Comparison of ENCODE assay signal across 13 cellular contexts in the genomic region with DNA sequence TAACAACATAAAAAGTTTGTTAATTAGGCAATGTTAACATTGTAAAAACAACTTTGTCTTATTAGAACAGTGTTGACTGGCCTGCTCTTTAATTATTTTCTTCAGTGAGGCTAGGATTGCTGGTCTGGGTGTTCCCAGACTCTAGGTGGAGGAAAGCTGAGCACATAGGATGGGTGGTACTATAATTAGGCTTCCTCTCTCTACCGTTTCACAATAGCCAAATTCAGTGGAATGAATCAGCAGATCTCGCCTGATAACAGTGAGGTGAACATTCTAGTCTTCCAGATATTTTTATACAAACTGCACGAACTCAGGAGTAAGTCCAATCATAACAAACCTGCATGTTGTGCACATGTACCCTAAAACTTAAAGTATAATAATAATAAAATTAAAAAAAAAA. TPM values are rescaled to one million over a fixed set of nuclear protein-coding genes. Genes with fewer than 3 reads are reported as not detected.
DNase-seq lines count a peak whose midpoint lies in the region; ATAC-seq and TF ChIP-seq lines count a peak whose summit lies in the region.
"Had no signal": no experiment of that assay in that cellular context is flagged by ENCODE, and none has a peak within 500 bp of the region (broad histone marks: within the 10 kb centered on the region; RNA-seq: fewer than 3 reads in every experiment).

No MANE protein-coding gene starts in this region.

- H3K4me3 Mint-ChIP-seq in activated CD4-positive, alpha-beta memory T cell treated with anti-CD3 and anti-CD28 coated beads, Interleukin-2, amount 10 ng/mL, durations not matched to agents 7 days and 5 days: no peak overlapping the region

- peaks cover 7% of the 10 kb centered on the region for H3K27me3 Mint-ChIP-seq in activated CD4-positive, alpha-beta memory T cell treated with anti-CD3 and anti-CD28 coated beads, Interleukin-2, amount 10 ng/mL, durations not matched to agents 7 days and 5 days

- peaks cover 26% of the 10 kb centered on the region for H3K4me1 Mint-ChIP-seq in activated CD4-positive, alpha-beta memory T cell treated with anti-CD3 and anti-CD28 coated beads, Interleukin-2, amount 10 ng/mL, durations not matched to agents 7 days and 5 days

- H3K9me3 Mint-ChIP-seq in activated CD4-positive, alpha-beta memory T cell treated with anti-CD3 and anti-CD28 coated beads, Interleukin-2, amount 10 ng/mL, durations not matched to agents 7 days and 5 days: peaks cover 4% of the 10 kb centered on the region

- CTCF ChIA-PET in RWPE1 (lab: Yijun Ruan, JAX): interaction anchor here (0.5 to 0.7 kb wide), 2 partner anchors 133 to 208 kb away, joined by 3 read pairs; no protein-coding TSS in a partner anchor
- CTCF ChIA-PET in activated CD4-positive, alpha-beta memory T cell treated with anti-CD3 and anti-CD28 coated beads, Interleukin-2, amount 10 ng/mL, durations not matched to agents 7 days and 5 days (lab: Charles Lee): interaction anchor here (0.9 to 2.1 kb wide), 2 partner anchors 11 to 283 kb away, joined by 3 to 4 read pairs; no protein-coding TSS in a partner anchor

- TF ChIP-seq CTCF in RWPE1 (conservative IDR thresholded peaks at IDR 0.05; ENCODE audit: low read depth) (no peak), fibroblast of the aortic adventitia (IDR thresholded peaks at IDR 0.05; ENCODE audit: insufficient read depth, low read length) (no peak)

- DNase-seq in A172 (ENCODE audit: low spot score) (peak; percentile 60), H4 (ENCODE audit: low spot score) (peak; percentile 83), RWPE1 (ENCODE audit: low spot score) (peak; percentile 46), fibroblast of the aortic adventitia (ENCODE audit: low read depth) (peak; percentile 88), NCI-H187 (lab: John Stamatoyannopoulos, UW) (no peak)
- no peak for DNase-seq in activated CD4-positive, alpha-beta memory T cell treated with anti-CD3 and anti-CD28 coated beads, Interleukin-2, amount 10 ng/mL, durations not matched to agents 7 days and 5 days
- DNase-seq: activated T-cell treated with anti-CD3 and anti-CD28 coated beads, Interleukin-2, amount 50 U/mL, for 1 hour; cerebellar nuclear complex; glutamatergic neuron had no signal

- ATAC-seq in HG03565 (IDR thresholded peaks at IDR 0.05; ENCODE audit: unreplicated experiment): no peak
- ATAC-seq in HG03280 (IDR thresholded peaks at IDR 0.05; ENCODE audit: unreplicated experiment): no peak

- H3K36me3 Mint-ChIP-seq in activated CD4-positive, alpha-beta memory T cell treated with anti-CD3 and anti-CD28 coated beads, Interleukin-2, amount 10 ng/mL, durations not matched to agents 7 days and 5 days (ENCODE audit: low read depth): peaks cover 6% of the 10 kb centered on the region

- POLR2A ChIA-PET in RWPE1 (lab: Yijun Ruan, JAX; ENCODE audit: low non-redundant PET): no interaction called here
- POLR2A ChIA-PET in activated CD4-positive, alpha-beta memory T cell treated with anti-CD3 and anti-CD28 coated beads, Interleukin-2, amount 10 ng/mL, durations not matched to agents 7 days and 5 days (lab: Charles Lee): no interaction called here

- H3K27ac ChIP-seq in RWPE1: no peak overlapping the region
- H3K27ac ChIP-seq: C4-2B, VCaP had no signal

- no peak overlapping the region for H3K4me3 ChIP-seq in fibroblast of the aortic adventitia (ENCODE audit: low read depth, low read length)

- H3K27ac Mint-ChIP-seq in activated CD4-positive, alpha-beta memory T cell treated with anti-CD3 and anti-CD28 coated beads, Interleukin-2, amount 10 ng/mL, durations not matched to agents 7 days and 5 days: no peak overlapping the region

RNA-seq across cellular contexts. Expression of gene PTGDR, which starts 11.9 kb away (rescaled TPM):
- total RNA-seq in A172 (2014; rRNA removed; shearing (Covaris generic)): not detected in 2 replicates
- not detected in 2 replicates for total RNA-seq in H4 (2014; rRNA removed; shearing (Covaris generic))
- total RNA-seq in fibroblast of the aortic adventitia (ENCODE audit: low replicate concordance): 1.8 and 2.5 TPM in 2 replicates
- under 1 TPM; 0.25 to 0.38 TPM for total RNA-seq in activated CD4-positive, alpha-beta memory T cell treated with anti-CD3 and anti-CD28 coated beads, Interleukin-2, amount 10 ng/mL, durations not matched to agents 7 days and 5 days

RNA-seq across cellular contexts. Expression of gene PTGER2, which starts 34.7 kb away (rescaled TPM):
- 0.12 TPM in 1 of 2 replicates, not detected in the other for total RNA-seq in A172 (2014; rRNA removed; shearing (Covaris generic))
- 3.7 and 5.7 TPM in 2 replicates for total RNA-seq in H4 (2014; rRNA removed; shearing (Covaris generic))
- total RNA-seq in fibroblast of the aortic adventitia (ENCODE audit: low replicate concordance): 1.6 and 50.1 TPM in 2 replicates
- 100 to 1,000 TPM; 108 to 112 TPM for total RNA-seq in activated CD4-positive, alpha-beta memory T cell treated with anti-CD3 and anti-CD28 coated beads, Interleukin-2, amount 10 ng/mL, durations not matched to agents 7 days and 5 days

Comparison
In these comparisons a context has a peak if more than half of its experiments do, and no peak if none do; other contexts are left out.
1. DNase-seq: peak in A172 (single experiment), H4 (single experiment), RWPE1 (single experiment) and fibroblast of the aortic adventitia (single experiment); none in NCI-H187 (0 of 2) and activated CD4-positive, alpha-beta memory T cell treated with anti-CD3 and anti-CD28 coated beads, Interleukin-2, amount 10 ng/mL, durations not matched to agents 7 days and 5 days (single experiment).